In genomic region chr5:6758706-6759105, GRCh38 we compare ENCODE assay signal across 13 cellular contexts. TPM values are rescaled to one million over a fixed set of nuclear protein-coding genes. Genes with fewer than 3 reads are reported as not detected.
DNase-seq lines count a peak whose midpoint lies in the region; ATAC-seq, FAIRE-seq and TF ChIP-seq lines count a peak whose summit lies in the region.
"Had no signal": no experiment of that assay in that cellular context is flagged by ENCODE, and none has a peak within 500 bp of the region (broad histone marks: within the 10 kb centered on the region; RNA-seq: fewer than 3 reads in every experiment).

No MANE protein-coding gene starts in this region.

- TF ChIP-seq EP300 in HepG2 (IDR thresholded peaks at IDR 0.05; ENCODE audit: low read depth in 2 of 2, low read length in 2 of 2) (no peak), HepG2 (CRISPR knock-in tag; IDR thresholded peaks at IDR 0.05; ENCODE audit: borderline replicate concordance) (no peak)

- no peaks in the 10 kb centered on the region for H3K79me2 ChIP-seq in HepG2 (ENCODE audit: insufficient read depth, low read length)

- no peaks in the 10 kb centered on the region for H3K27me3 Mint-ChIP-seq in Caco-2 (ENCODE audit: insufficient read depth, unreplicated experiment)
- H3K27me3 Mint-ChIP-seq: CD4-positive, CD25-positive, alpha-beta regulatory T cell; IgD-negative memory B cell had no signal

- H3K27ac ChIP-seq in RWPE2 (ENCODE audit: poor library complexity, severe bottlenecking) (no peak overlapping the region), HepG2 (ENCODE audit: extremely low read length, insufficient read depth, low read length) (no peak overlapping the region)
- H3K27ac ChIP-seq: BLaER1 treated with 17β-estradiol and CSF1 and Interleukin-3, amounts not matched to agents 10 nM and 100 nM had no signal

- H3K36me3 Mint-ChIP-seq in Caco-2 (ENCODE audit: insufficient read depth, unreplicated experiment), result peaks cover 71% of the 10 kb centered on the region

- BruUV-seq in Caco-2 (replicated peaks; lab: Mats Ljungman, UMichigan) (no TSS peak), HepG2 (replicated peaks; lab: Mats Ljungman, UMichigan) (no TSS peak)

- H3K27me3 ChIP-seq in Caco-2 (replicated peaks; ENCODE audit: control insufficient read depth, insufficient read depth, low read length) (no peaks in the 10 kb centered on the region), RWPE2 (ENCODE audit: insufficient read depth, poor library complexity, severe bottlenecking) (no peaks in the 10 kb centered on the region), HepG2 (ENCODE audit: control insufficient read depth in 1 of 2, insufficient read depth in 2 of 2, low read length in 2 of 2) (no peaks in the 10 kb centered on the region)
- H3K27me3 ChIP-seq: BLaER1 treated with 17β-estradiol and CSF1 and Interleukin-3, amounts not matched to agents 10 nM and 100 nM had no signal

- intact Hi-C loops in Caco-2 (cut with micrococcal nuclease; ENCODE audit: unreplicated experiment), result no loop called here
- intact Hi-C loops in HepG2 (cut with micrococcal nuclease; ENCODE audit: unreplicated experiment), result no loop called here
- intact Hi-C loops in posterior vena cava (cut with DNase I), result no loop called here

- POLR2A ChIA-PET in Caco-2 (lab: Charles Lee), result no interaction called here
- POLR2A ChIA-PET in HepG2 (lab: Yijun Ruan, JAX), result interaction anchor here (1.3 kb wide), 1 partner anchor 125 kb away, joined by 3 read pairs; the partner anchor contains the start of gene SRD5A1

- no peaks in the 10 kb centered on the region for H3K9me3 Mint-ChIP-seq in Caco-2 (ENCODE audit: unreplicated experiment)
- H3K9me3 Mint-ChIP-seq: CD4-positive, CD25-positive, alpha-beta regulatory T cell; IgD-negative memory B cell had no signal

- 98% methylated on average over 19 of the region's 20 CpGs for WGBS in HepG2 (ENCODE audit: low lambda C conversion rate)

- no peak overlapping the region for H2AFZ ChIP-seq in HepG2 (ENCODE audit: low read length)

- no peak overlapping the region for H3K4me3 ChIP-seq in Caco-2 (ENCODE audit: low read depth, low read length)
- no peak overlapping the region for H3K4me3 ChIP-seq in RWPE2 (ENCODE audit: severe bottlenecking)
- H3K4me3 ChIP-seq in HepG2 (replicated peaks in 1 of 3; ENCODE audit: insufficient read depth in 1 of 3, low read depth in 2 of 3, low read length in 3 of 3), result no peak overlapping the region
- H3K4me3 ChIP-seq: BLaER1 treated with 17β-estradiol and CSF1 and Interleukin-3, amounts not matched to agents 10 nM and 100 nM had no signal

- no peak overlapping the region for H3K4me3 Mint-ChIP-seq in Caco-2 (ENCODE audit: unreplicated experiment)
- H3K4me3 Mint-ChIP-seq: CD4-positive, CD25-positive, alpha-beta regulatory T cell; IgD-negative memory B cell had no signal

- peaks cover 11% of the 10 kb centered on the region; the same call in 1 of the 2 replicates for H3K4me1 ChIP-seq in Caco-2
- H3K4me1 ChIP-seq in RWPE2 (ENCODE audit: insufficient read depth, poor library complexity, severe bottlenecking), result no peaks in the 10 kb centered on the region
- H3K4me1 ChIP-seq in HepG2 (ENCODE audit: insufficient read depth, low read length), result peaks cover 21% of the 10 kb centered on the region

- H3K4me1 Mint-ChIP-seq in Caco-2 (ENCODE audit: low read depth, unreplicated experiment), result no peaks in the 10 kb centered on the region
- H3K4me1 Mint-ChIP-seq: IgD-negative memory B cell had no signal

- no peak for DNase-seq in Caco-2
- peak; percentile 43 for DNase-seq in RWPE2 (ENCODE audit: low spot score)
- no peak for DNase-seq in HepG2 (ENCODE audit: low spot score)
- peak; percentile 41 for DNase-seq in posterior vena cava (ENCODE audit: low spot score)
- DNase-seq in Kasumi-1 (lab: John Stamatoyannopoulos, UW), result no peak
- DNase-seq in NAMALWA (ENCODE audit: low spot score), result no peak
- DNase-seq: CD4-positive, CD25-positive, alpha-beta regulatory T cell; DMS79 had no signal

- H4K20me1 ChIP-seq in HepG2 (ENCODE audit: insufficient read depth, low read length), result no peaks in the 10 kb centered on the region

- in situ Hi-C loops in HepG2 (cut with HindIII; ENCODE audit: extremely low pct_ligation_motif_present, low pct_unique_long_range_greater_than_20kb), result no loop called here

- no peak overlapping the region for H3K9ac ChIP-seq in HepG2 (ENCODE audit: insufficient read depth, low read depth, low read length)
- H3K9ac ChIP-seq: BLaER1 treated with 17β-estradiol and CSF1 and Interleukin-3, amounts not matched to agents 10 nM and 100 nM had no signal

- CTCF ChIA-PET in Caco-2 (lab: Charles Lee) (no interaction called here), HepG2 (lab: Yijun Ruan, JAX; ENCODE audit: low intra/inter-chr PET ratio, low total read pairs) (no interaction called here)

- no peak for TF ChIP-seq CTCF in Caco-2 (IDR thresholded peaks at IDR 0.05; ENCODE audit: insufficient read depth in 1 of 2, low read depth in 1 of 2, low read length in 1 of 2, severe bottlenecking in 1 of 2, unreplicated experiment in 1 of 2)
- no peak for TF ChIP-seq CTCF in RWPE2 (IDR thresholded peaks at IDR 0.05; ENCODE audit: poor library complexity, severe bottlenecking)
- TF ChIP-seq CTCF in HepG2 (CRISPR knock-in tag; IDR thresholded peaks at IDR 0.05), result no peak

- no peak overlapping the region for H3K4me2 ChIP-seq in HepG2 (ENCODE audit: low read depth, low read length)
- H3K4me2 ChIP-seq: BLaER1 treated with 17β-estradiol and CSF1 and Interleukin-3, amounts not matched to agents 10 nM and 100 nM had no signal

- FAIRE-seq in HepG2 (lab: Jason Lieb, UNC), result no peak
- FAIRE-seq: GM12892, H54 had no signal

- H3K9me3 ChIP-seq in Caco-2 (no peaks in the 10 kb centered on the region), RWPE2 (ENCODE audit: severe bottlenecking) (no peaks in the 10 kb centered on the region), HepG2 (ENCODE audit: low read length) (no peaks in the 10 kb centered on the region)

- ATAC-seq in RWPE2 (ENCODE audit: low read depth) (no peak), HepG2 (no peak), HG03139 (IDR thresholded peaks at IDR 0.05; ENCODE audit: unreplicated experiment) (no peak)

- no peak for TF ChIP-seq POLR2A in HepG2 (IDR thresholded peaks at IDR 0.05; ENCODE audit: insufficient read depth in 1 of 2, low read depth in 2 of 2, low read length in 2 of 2)

- H3K36me3 ChIP-seq in Caco-2 (ENCODE audit: control insufficient read depth, insufficient read depth, low read length) (peaks cover 4% of the 10 kb centered on the region), RWPE2 (ENCODE audit: low read depth) (peaks cover 37% of the 10 kb centered on the region), HepG2 (replicated peaks in 1 of 2; ENCODE audit: control insufficient read depth in 1 of 2, insufficient read depth in 2 of 2, low read length in 2 of 2) (peaks cover 11 to 26% of the 10 kb centered on the region in 2 experiments)

- H3K27ac Mint-ChIP-seq in Caco-2 (ENCODE audit: unreplicated experiment), result peak overlapping the region; percentile 15

- TF ChIP-seq RAD21 in HepG2 (CRISPR knock-in tag; IDR thresholded peaks at IDR 0.05), result no peak

TF ChIP-seq in HepG2, 621 proteins besides CTCF, POLR2A, EP300 and RAD21 (continues in another document):
- TF ChIP-seq ZSCAN5A (CRISPR knock-in tag; IDR thresholded peaks at IDR 0.05; ENCODE audit: borderline replicate concordance), result no peak
- TF ChIP-seq ZNF557 (CRISPR knock-in tag; IDR thresholded peaks at IDR 0.05), result no peak
- peak; percentile 23 for TF ChIP-seq AGO2 (optimal IDR thresholded peaks at IDR 0.05; ENCODE audit: low read depth, low read length)

RNA-seq across cellular contexts. Expression of gene TENT4A, which starts 45.5 kb away (rescaled TPM):
- total RNA-seq in Caco-2 (2022), result 32.3 and 36.7 TPM in 2 replicates
- total RNA-seq in HepG2 (2016; rRNA removed; fragmentation: Illumina TruSeq; extraction: Trizol), result 7.7 and 13.3 TPM in 2 replicates
- total RNA-seq in HepG2 (2016; cell fraction: cytosol; rRNA removed; fragmentation: Illumina TruSeq; extraction: Trizol; ENCODE audit: low read depth), result 16.7 and 22.2 TPM in 2 replicates
- total RNA-seq in HepG2 (2016; cell fraction: insoluble cytoplasmic fraction; rRNA removed; fragmentation: Illumina TruSeq; extraction: Trizol), result 6.3 and 11.6 TPM in 2 replicates
- 9.3 and 11.2 TPM in 2 replicates for total RNA-seq in HepG2 (2016; cell fraction: membrane; rRNA removed; fragmentation: Illumina TruSeq; extraction: Trizol)
- total RNA-seq in HepG2 (2016; cell fraction: nucleus; rRNA removed; fragmentation: Illumina TruSeq; extraction: Trizol), result 36.2 and 43.2 TPM in 2 replicates
- 6.0 and 6.3 TPM in 2 replicates for polyA plus RNA-seq in HepG2 (2011; rRNA removed)
- polyA plus RNA-seq in HepG2 (2011; cell fraction: cytosol; rRNA removed), result 3.2 TPM in 2 replicates
- polyA plus RNA-seq in HepG2 (2011; cell fraction: nucleus; rRNA removed), result 38.9 and 57.3 TPM in 2 replicates
- polyA plus RNA-seq in HepG2 (2012), result 17.0 and 17.9 TPM in 2 replicates
- polyA plus RNA-seq in HepG2 (2016; cell fraction: cytosol; fragmentation: Illumina TruSeq; extraction: Trizol; ENCODE audit: low read depth), result 0.76 and 1.1 TPM in 2 replicates
- 7.6 and 11.0 TPM in 2 replicates for polyA plus RNA-seq in HepG2 (2016; cell fraction: insoluble cytoplasmic fraction; fragmentation: Illumina TruSeq; extraction: Trizol; ENCODE audit: low read depth)
- polyA plus RNA-seq in HepG2 (2016; cell fraction: membrane; fragmentation: Illumina TruSeq; extraction: Trizol; ENCODE audit: low read depth), result 3.0 TPM in 2 replicates
- polyA plus RNA-seq in HepG2 (2016; cell fraction: nucleus; fragmentation: Illumina TruSeq; extraction: Trizol; ENCODE audit: insufficient read depth, low read depth), result 55.5 and 57.3 TPM in 2 replicates
- 15.3 and 47.0 TPM in 2 replicates for polyA minus RNA-seq in HepG2 (2011; rRNA and poly(A)+ RNA removed; ENCODE audit: low replicate concordance)
- 5.4 and 6.3 TPM in 2 replicates for polyA minus RNA-seq in HepG2 (2011; cell fraction: cytosol; rRNA and poly(A)+ RNA removed)
- polyA minus RNA-seq in HepG2 (2011; cell fraction: nucleus; rRNA and poly(A)+ RNA removed), result 44.4 and 60.9 TPM in 2 replicates
- total RNA-seq in posterior vena cava, result 10 to 100 TPM; 20.8 to 24.3 TPM

Comparison
In these comparisons a context has a peak if more than half of its experiments do, and no peak if none do; other contexts are left out.
1. DNase-seq: peak in RWPE2 (single experiment) and posterior vena cava (single experiment); none in Caco-2 (0 of 2), HepG2 (single experiment), Kasumi-1 (0 of 2) and NAMALWA (single experiment).